In genomic region chr6:17987576-17988421, GRCh38 we compare ENCODE assay signal across 8 cellular contexts. TPM values are rescaled to one million over a fixed set of nuclear protein-coding genes. Genes with fewer than 3 reads are reported as not detected.
DNase-seq lines count a peak whose midpoint lies in the region; ATAC-seq, FAIRE-seq and TF ChIP-seq lines count a peak whose summit lies in the region.

KIF13A (minus strand) TSS chr6:17987635; CDS start chr6:17987463, 172 bp downstream.

- ATAC-seq in A549 (peak; percentile 81 to 83), GM18505 (IDR thresholded peaks at IDR 0.05; ENCODE audit: unreplicated experiment) (peak; percentile 75), HG02938 (IDR thresholded peaks at IDR 0.05; ENCODE audit: unreplicated experiment) (peak; percentile 83), left lobe of liver (peak; percentile 75)

- TF ChIP-seq POLR2A in A549 (IDR thresholded peaks at IDR 0.05; ENCODE audit: low read length): no peak; the same call in none of the 2 replicates
- no peak for TF ChIP-seq POLR2A in GM18505 (IDR thresholded peaks at IDR 0.05; ENCODE audit: borderline replicate concordance, extremely low read depth, insufficient read depth, insufficient read length)

- 0 out of 3 replicates have a peak, but pooled peaks have one; percentile 11 for TF ChIP-seq CTCF in A549 (IDR thresholded peaks at IDR 0.05)
- no peak; the same call in 1 of the 2 replicates for TF ChIP-seq CTCF in WERI-Rb-1 (IDR thresholded peaks at IDR 0.05; ENCODE audit: low read depth, low read length)
- TF ChIP-seq CTCF in dorsolateral prefrontal cortex (IDR thresholded peaks at IDR 0.05 in 54 of 56, conservative IDR thresholded peaks at IDR 0.05 in 2 of 56; ENCODE audit: low read depth in 1 of 56, partially characterized antibody in 56 of 56): peak in 36 of 56 donors; percentile 11 to 48 (median 30)

- H3K4me2 ChIP-seq in A549: peak within 1 kb of the TSS; percentile 98

- CTCF ChIA-PET in A549 (lab: Yijun Ruan, JAX): interaction anchor here (0.6 to 1.6 kb wide), 6 partner anchors 70 to 468 kb away, joined by 3 to 5 read pairs (median 4); partner anchors contain the start of gene NHLRC1

- H3K9me3 ChIP-seq in A549 (no peaks in the 10 kb centered on the region), WERI-Rb-1 (ENCODE audit: severe bottlenecking) (no peaks in the 10 kb centered on the region)

- H3K4me1 ChIP-seq in A549: peaks cover 33% of the 10 kb centered on the region

- H3K27ac ChIP-seq in A549 (peak within 1 kb of the TSS; percentile 87 to 99), WERI-Rb-1 (peak within 1 kb of the TSS; percentile 94), dorsolateral prefrontal cortex (peak within 1 kb of the TSS; percentile 91 to 100 (median 99))

- intact Hi-C loops in dorsolateral prefrontal cortex (cut with DNase I): loop anchor here (1.0 to 10.0 kb wide), 7 partner anchors 120 to 277 kb away; partner anchors contain the start of genes DEK (in 2 of the 2) and NHLRC1 (in 2 of the 2)

- under 1% methylated on average over 11 of the region's 105 CpGs for WGBS in A549 (ENCODE audit: missing lambda C conversion rate)

- H3K4me3 ChIP-seq in A549 (peak within 1 kb of the TSS; percentile 87), WERI-Rb-1 (ENCODE audit: low read depth, low read length) (peak within 1 kb of the TSS; percentile 78), dorsolateral prefrontal cortex (peak within 1 kb of the TSS; percentile 60 to 92 (median 79))

- DNase-seq in A549 (ENCODE audit: low read depth in 1 of 2, low spot score in 1 of 2): peak; percentile 49 to 60
- DNase-seq in NCI-H1694 (lab: John Stamatoyannopoulos, UW): peak; percentile 69
- peak; percentile 78 for DNase-seq in WERI-Rb-1
- DNase-seq in dorsolateral prefrontal cortex: peak; percentile 50 to 82 (median 66)
- DNase-seq in left lobe of liver (ENCODE audit: low spot score): peak; percentile 79
- DNase-seq in stimulated activated CD4-positive, alpha-beta T cell treated with anti-CD3 and anti-CD28 coated beads, Interleukin-2, amount 100 ng/mL, for 48 hours: peak; percentile 22 to 36

- H3K27me3 ChIP-seq in WERI-Rb-1 (ENCODE audit: insufficient read depth, low read depth, severe bottlenecking): no peaks in the 10 kb centered on the region
- H3K27me3 ChIP-seq in dorsolateral prefrontal cortex: no peaks in the 10 kb centered on the region

- POLR2A ChIA-PET in A549 (lab: Yijun Ruan, JAX): interaction anchor here (0.6 to 1.6 kb wide), 7 partner anchors 12 to 170 kb away, joined by 3 to 6 read pairs (median 5); partner anchors contain the start of gene NHLRC1

- no peak for TF ChIP-seq EP300 in A549 (IDR thresholded peaks at IDR 0.05)

- no peak for FAIRE-seq in A549 (lab: Jason Lieb, UNC)

- TF ChIP-seq RAD21 in A549 (conservative IDR thresholded peaks at IDR 0.05 in 1 of 2, IDR thresholded peaks at IDR 0.05 in 1 of 2): peak in 1 of 2 experiments; percentile 41; a peak in 2 of 5 replicates

- H3K36me3 ChIP-seq in WERI-Rb-1: peaks cover 16% of the 10 kb centered on the region

TF ChIP-seq in A549, 52 proteins besides CTCF, POLR2A, EP300 and RAD21:
- TF ChIP-seq PHF8 (IDR thresholded peaks at IDR 0.05; ENCODE audit: borderline replicate concordance, low read depth): peak; percentile 46
- TF ChIP-seq JUN (IDR thresholded peaks at IDR 0.05): peak in 1 of 2 experiments; percentile 36; a peak in 1 of 5 replicates
- TF ChIP-seq SMC3 (IDR thresholded peaks at IDR 0.05): peak; percentile 28; the same call in 2 of the 3 replicates
- TF ChIP-seq CHD2 (IDR thresholded peaks at IDR 0.05; ENCODE audit: low read length, partially characterized antibody): no peak
- TF ChIP-seq MAX (IDR thresholded peaks at IDR 0.05): 0 out of 2 replicates have a peak, but pooled peaks have one; percentile 30

RNA-seq across cellular contexts. Expression of gene KIF13A, which starts in this region (rescaled TPM):
- polyA plus RNA-seq in A549 (2011; rRNA removed) (38.4 and 39.4 TPM in 2 replicates), A549 (2017; fragmentation: RNase III; extraction: RNeasy Plus Mini Kit Qiagen cat#74134 plus additional on column Dnase treatment) (28.3 to 30.2 TPM (median 28.6 TPM) in 3 replicates)
- 14.4 and 16.7 TPM in 2 replicates for polyA plus RNA-seq in A549 (2012; cell fraction: cytosol; rRNA removed)
- 9.6 and 14.6 TPM in 2 replicates for polyA plus RNA-seq in A549 (2012; cell fraction: nucleus; rRNA removed)
- 40.1 and 42.6 TPM in 2 replicates for polyA minus RNA-seq in A549 (2011; rRNA and poly(A)+ RNA removed)
- total RNA-seq in dorsolateral prefrontal cortex (10 to 100 TPM; 29.7 to 89.7 (median 51.6) TPM), left lobe of liver (16.7 TPM)

Comparison
In these comparisons a context has a peak if more than half of its experiments do, and no peak if none do; other contexts are left out.
1. Peak in every context shown above with its lines: DNase-seq, ATAC-seq, H3K4me3 ChIP-seq and H3K27ac ChIP-seq.
2. DNase-seq: peak in every context shown above with its lines; median percentile 79 in left lobe of liver; 78 in WERI-Rb-1; 69 in NCI-H1694; 66 in dorsolateral prefrontal cortex; 54 in A549; 29 in stimulated activated CD4-positive, alpha-beta T cell treated with anti-CD3 and anti-CD28 coated beads, Interleukin-2, amount 100 ng/mL, for 48 hours.